In the genomic region with DNA sequence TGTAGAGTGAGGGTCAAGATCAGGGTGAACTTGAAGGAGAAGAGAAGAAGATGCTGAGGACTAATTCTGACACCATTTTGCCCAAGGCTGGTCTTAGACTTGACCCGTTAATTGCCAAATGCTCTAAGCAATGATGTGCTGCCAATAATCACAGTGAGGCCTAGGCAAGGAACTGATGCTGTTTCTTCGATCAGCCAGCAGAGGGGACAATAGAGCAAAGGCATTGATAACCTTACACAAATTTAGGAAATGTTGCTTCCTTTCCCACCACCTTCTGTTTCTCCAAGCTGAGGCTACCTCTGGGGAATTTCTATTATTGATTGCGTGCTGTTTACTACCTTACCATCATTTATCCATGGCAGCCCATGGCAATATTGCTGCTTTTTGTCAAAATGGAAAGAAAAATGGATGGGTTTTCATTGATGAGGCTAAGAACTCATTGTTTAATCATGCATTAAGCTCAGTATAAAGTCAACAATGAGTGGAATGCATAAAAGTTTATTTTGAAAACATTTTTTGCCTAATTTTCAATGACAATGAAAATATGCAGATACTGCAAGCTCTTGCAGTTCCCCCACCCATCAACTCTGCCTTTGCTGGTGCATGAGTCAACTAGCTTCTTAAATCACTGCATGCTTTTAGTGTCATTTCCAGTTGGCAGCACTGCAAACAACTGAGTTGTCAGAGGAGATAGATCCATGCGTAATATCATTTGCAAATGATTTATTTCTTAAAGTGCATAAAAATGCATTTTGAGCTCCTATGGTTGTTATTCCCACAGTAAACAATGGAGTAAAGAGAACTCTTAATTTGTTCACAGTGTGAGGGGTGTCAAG, we compare ENCODE assay signal across 7 cellular contexts.
DNase-seq lines count a peak whose midpoint lies in the region; ATAC-seq and TF ChIP-seq lines count a peak whose summit lies in the region.

No MANE protein-coding gene starts in this region.

- H3K9me3 ChIP-seq in adrenal gland (replicated peaks in 1 of 3) = no peaks in the 10 kb centered on the region

- no peaks in the 10 kb centered on the region for H3K36me3 ChIP-seq in adrenal gland (replicated peaks in 1 of 2)

- peak; percentile 69 for ATAC-seq in GM19025 (IDR thresholded peaks at IDR 0.05; ENCODE audit: low read depth, unreplicated experiment)
- ATAC-seq in HG03060 (IDR thresholded peaks at IDR 0.05; ENCODE audit: low read depth, unreplicated experiment) = peak; percentile 68
- ATAC-seq in left lobe of liver = peak; percentile 85

- intact Hi-C loops in adrenal gland (cut with DNase I) = loop anchor here in 1 of 2 donors (5.0 kb wide), 1 partner anchor 379 kb away; no protein-coding TSS in a partner anchor

- TF ChIP-seq POLR2A in adrenal gland (IDR thresholded peaks at IDR 0.05) = no peak

- no peaks in the 10 kb centered on the region for H3K4me1 ChIP-seq in adrenal gland (replicated peaks in 1 of 2)

- no peaks in the 10 kb centered on the region for H3K27me3 ChIP-seq in adrenal gland

- peak; percentile 44 for DNase-seq in DMS53 treated with DMSO at 0.1 percent for 48 hours (lab: John Stamatoyannopoulos, UW; ENCODE audit: unreplicated experiment)
- DNase-seq in NCI-H2196 (lab: John Stamatoyannopoulos, UW; ENCODE audit: unreplicated experiment) = peak; percentile 31
- DNase-seq in adrenal gland = peak in 5 of 7 donors; percentile 15 to 54 (median 20)
- DNase-seq in left lobe of liver (ENCODE audit: low spot score) = no peak
- no peak for DNase-seq in medulla oblongata (ENCODE audit: extremely low spot score)

- TF ChIP-seq CTCF in adrenal gland (IDR thresholded peaks at IDR 0.05) = peak; percentile 46 to 71 (median 66)

- no peak overlapping the region for H3K4me3 ChIP-seq in adrenal gland

- H3K27ac ChIP-seq in adrenal gland = no peak overlapping the region

- WGBS in adrenal gland, 4 donors = 23 to 31% (median 28%) methylated on average over 4 of the region's 4 CpGs

Comparison
In these comparisons a context has a peak if more than half of its experiments do, and no peak if none do; other contexts are left out.
1. DNase-seq: peak in DMS53 treated with DMSO at 0.1 percent for 48 hours (single experiment), NCI-H2196 (single experiment) and adrenal gland (5 of 7); none in left lobe of liver (single experiment) and medulla oblongata (single experiment).
2. Peak in every context shown above with its lines, with median percentiles within 50 percentile points of each other: ATAC-seq.